Comparison of ENCODE assay signal across 1 cellular context in the genomic region with DNA sequence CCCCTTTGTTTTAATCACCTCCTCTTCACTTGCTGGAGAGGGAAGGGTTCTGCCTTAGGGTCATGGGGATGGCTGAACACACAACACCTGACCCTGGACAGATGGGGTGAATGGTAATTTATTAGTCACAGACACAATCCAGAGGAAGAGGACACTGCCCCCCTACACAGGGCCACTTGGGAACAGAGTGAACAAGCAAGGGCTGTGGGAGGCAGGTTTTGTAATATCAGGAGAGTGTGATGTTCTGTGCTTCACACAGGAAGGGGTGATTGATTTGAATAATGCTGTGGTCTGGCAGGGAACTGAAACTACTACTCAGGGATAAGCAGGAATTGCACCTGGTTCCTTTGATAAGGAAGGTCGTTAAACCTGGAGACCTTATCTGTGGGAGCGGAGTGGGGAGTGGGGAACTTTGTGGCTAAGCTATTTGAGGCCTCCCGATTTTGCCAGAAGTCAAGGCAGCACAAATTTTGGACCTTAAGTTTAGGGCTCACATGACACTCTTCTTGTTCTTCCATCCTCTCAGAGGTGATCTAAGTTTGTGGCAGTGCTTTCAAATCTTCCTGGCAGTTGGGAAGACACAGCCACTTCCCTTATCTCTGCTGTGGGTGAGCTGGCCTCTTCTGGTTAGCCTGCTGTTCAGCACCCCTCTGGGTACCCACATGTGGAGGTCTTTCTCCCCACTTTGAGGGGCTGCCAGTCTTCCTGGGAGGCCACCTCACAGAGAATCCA.
TF ChIP-seq lines count a peak whose summit lies in the region.

No MANE protein-coding gene starts in this region.

TF ChIP-seq in K562, 482 proteins besides CTCF, POLR2A, EP300 and RAD21 (continued from another document and continues in another):
- TF ChIP-seq, protein P1, sequence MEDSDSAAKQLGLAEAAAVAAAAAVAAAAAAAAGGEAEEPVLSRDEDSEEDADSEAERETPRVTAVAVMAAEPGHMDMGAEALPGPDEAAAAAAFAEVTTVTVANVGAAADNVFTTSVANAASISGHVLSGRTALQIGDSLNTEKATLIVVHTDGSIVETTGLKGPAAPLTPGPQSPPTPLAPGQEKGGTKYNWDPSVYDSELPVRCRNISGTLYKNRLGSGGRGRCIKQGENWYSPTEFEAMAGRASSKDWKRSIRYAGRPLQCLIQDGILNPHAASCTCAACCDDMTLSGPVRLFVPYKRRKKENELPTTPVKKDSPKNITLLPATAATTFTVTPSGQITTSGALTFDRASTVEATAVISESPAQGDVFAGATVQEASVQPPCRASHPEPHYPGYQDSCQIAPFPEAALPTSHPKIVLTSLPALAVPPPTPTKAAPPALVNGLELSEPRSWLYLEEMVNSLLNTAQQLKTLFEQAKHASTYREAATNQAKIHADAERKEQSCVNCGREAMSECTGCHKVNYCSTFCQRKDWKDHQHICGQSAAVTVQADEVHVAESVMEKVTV (CRISPR knock-in tag; IDR thresholded peaks at IDR 0.05) = peak; percentile 47
- TF ChIP-seq ZKSCAN8 (CRISPR knock-in tag; IDR thresholded peaks at IDR 0.05) (peak; percentile 85), DIDO1 (tag; IDR thresholded peaks at IDR 0.05; ENCODE audit: low read depth) (no peak), ZNF324 (CRISPR knock-in tag; IDR thresholded peaks at IDR 0.05) (peak; percentile 77), ATF7 (IDR thresholded peaks at IDR 0.05) (peak; percentile 90), STAT5A (IDR thresholded peaks at IDR 0.05; ENCODE audit: borderline replicate concordance, low read length) (peak; percentile 95), NONO (IDR thresholded peaks at IDR 0.05; ENCODE audit: low read depth in 2 of 2, low read length in 1 of 2) (peak in 1 of 2 experiments; percentile 67; a peak in 1 of 4 replicates), CC2D1A (IDR thresholded peaks at IDR 0.05) (peak; percentile 99), EWSR1 (IDR thresholded peaks at IDR 0.05; ENCODE audit: borderline replicate concordance, low read depth, partially characterized antibody) (no peak), RBM25 (IDR thresholded peaks at IDR 0.05; ENCODE audit: low read depth, low read length, severe bottlenecking) (no peak), YBX1 (IDR thresholded peaks at IDR 0.05) (no peak), ZNF384 (IDR thresholded peaks at IDR 0.05; ENCODE audit: low read depth, low read length) (no peak), ZNF184 (CRISPR knock-in tag; IDR thresholded peaks at IDR 0.05) (no peak), SOX6 (IDR thresholded peaks at IDR 0.05) (peak; percentile 98), MEF2D (tag; conservative IDR thresholded peaks at IDR 0.05; ENCODE audit: low read depth) (peak; percentile 97), ZNF354B (CRISPR knock-in tag; IDR thresholded peaks at IDR 0.05) (peak; percentile 77), CHD4 (IDR thresholded peaks at IDR 0.05; ENCODE audit: insufficient read depth, insufficient replicate concordance, low read depth, low read length, poor library complexity, severe bottlenecking) (no peak), ZNF695 (CRISPR knock-in tag; IDR thresholded peaks at IDR 0.05) (no peak), PHF20 (IDR thresholded peaks at IDR 0.05; ENCODE audit: partially characterized antibody) (no peak), ZNF12 (CRISPR knock-in tag; IDR thresholded peaks at IDR 0.05) (0 out of 2 replicates have a peak, but pooled peaks have one; percentile 43), ESRRA (IDR thresholded peaks at IDR 0.05; ENCODE audit: borderline replicate concordance, low read depth) (peak; percentile 98; the same call in 1 of the 2 replicates), RBBP5 (IDR thresholded peaks at IDR 0.05; ENCODE audit: borderline replicate concordance, insufficient read depth, low read length, poor library complexity, severe bottlenecking) (peak; percentile 61), STAT5B (CRISPR knock-in tag; IDR thresholded peaks at IDR 0.05) (no peak), TARDBP (IDR thresholded peaks at IDR 0.05) (peak; percentile 88; the same call in 1 of the 2 replicates), KDM4B (IDR thresholded peaks at IDR 0.05; ENCODE audit: borderline replicate concordance in 2 of 2, low read depth in 1 of 2) (peak in 1 of 2 experiments; percentile 88; a peak in 1 of 4 replicates), GTF2A2 (tag; IDR thresholded peaks at IDR 0.05) (no peak), FOXP1 (CRISPR knock-in tag; IDR thresholded peaks at IDR 0.05) (peak; percentile 22; the same call in 1 of the 2 replicates), ZNF174 (CRISPR knock-in tag; IDR thresholded peaks at IDR 0.05) (no peak), ZNF134 (CRISPR knock-in tag; conservative IDR thresholded peaks at IDR 0.05) (peak; percentile 59; the same call in 1 of the 2 replicates), PRMT5 (CRISPR knock-in tag; IDR thresholded peaks at IDR 0.05) (no peak), HOXB6 (CRISPR knock-in tag; IDR thresholded peaks at IDR 0.05; ENCODE audit: borderline replicate concordance) (no peak), ZNF24 (IDR thresholded peaks at IDR 0.05) (peak; percentile 61; the same call in 1 of the 2 replicates), CBFA2T2 (conservative IDR thresholded peaks at IDR 0.05) (peak; percentile 99), SNRNP70 (optimal IDR thresholded peaks at IDR 0.05; ENCODE audit: low read depth, low read length) (no peak), TAF9B (IDR thresholded peaks at IDR 0.05; ENCODE audit: partially characterized antibody) (peak; percentile 60)
- TF ChIP-seq, protein P2, sequence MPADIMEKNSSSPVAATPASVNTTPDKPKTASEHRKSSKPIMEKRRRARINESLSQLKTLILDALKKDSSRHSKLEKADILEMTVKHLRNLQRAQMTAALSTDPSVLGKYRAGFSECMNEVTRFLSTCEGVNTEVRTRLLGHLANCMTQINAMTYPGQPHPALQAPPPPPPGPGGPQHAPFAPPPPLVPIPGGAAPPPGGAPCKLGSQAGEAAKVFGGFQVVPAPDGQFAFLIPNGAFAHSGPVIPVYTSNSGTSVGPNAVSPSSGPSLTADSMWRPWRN (IDR thresholded peaks at IDR 0.05; ENCODE audit: low read depth) = peak; percentile 97
- TF ChIP-seq, protein P3, sequence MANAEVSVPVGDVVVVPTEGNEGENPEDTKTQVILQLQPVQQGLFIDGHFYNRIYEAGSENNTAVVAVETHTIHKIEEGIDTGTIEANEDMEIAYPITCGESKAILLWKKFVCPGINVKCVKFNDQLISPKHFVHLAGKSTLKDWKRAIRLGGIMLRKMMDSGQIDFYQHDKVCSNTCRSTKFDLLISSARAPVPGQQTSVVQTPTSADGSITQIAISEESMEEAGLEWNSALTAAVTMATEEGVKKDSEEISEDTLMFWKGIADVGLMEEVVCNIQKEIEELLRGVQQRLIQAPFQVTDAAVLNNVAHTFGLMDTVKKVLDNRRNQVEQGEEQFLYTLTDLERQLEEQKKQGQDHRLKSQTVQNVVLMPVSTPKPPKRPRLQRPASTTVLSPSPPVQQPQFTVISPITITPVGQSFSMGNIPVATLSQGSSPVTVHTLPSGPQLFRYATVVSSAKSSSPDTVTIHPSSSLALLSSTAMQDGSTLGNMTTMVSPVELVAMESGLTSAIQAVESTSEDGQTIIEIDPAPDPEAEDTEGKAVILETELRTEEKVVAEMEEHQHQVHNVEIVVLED (CRISPR knock-in tag; IDR thresholded peaks at IDR 0.05) = peak; percentile 50; the same call in 1 of the 2 replicates
- TF ChIP-seq, protein P4, sequence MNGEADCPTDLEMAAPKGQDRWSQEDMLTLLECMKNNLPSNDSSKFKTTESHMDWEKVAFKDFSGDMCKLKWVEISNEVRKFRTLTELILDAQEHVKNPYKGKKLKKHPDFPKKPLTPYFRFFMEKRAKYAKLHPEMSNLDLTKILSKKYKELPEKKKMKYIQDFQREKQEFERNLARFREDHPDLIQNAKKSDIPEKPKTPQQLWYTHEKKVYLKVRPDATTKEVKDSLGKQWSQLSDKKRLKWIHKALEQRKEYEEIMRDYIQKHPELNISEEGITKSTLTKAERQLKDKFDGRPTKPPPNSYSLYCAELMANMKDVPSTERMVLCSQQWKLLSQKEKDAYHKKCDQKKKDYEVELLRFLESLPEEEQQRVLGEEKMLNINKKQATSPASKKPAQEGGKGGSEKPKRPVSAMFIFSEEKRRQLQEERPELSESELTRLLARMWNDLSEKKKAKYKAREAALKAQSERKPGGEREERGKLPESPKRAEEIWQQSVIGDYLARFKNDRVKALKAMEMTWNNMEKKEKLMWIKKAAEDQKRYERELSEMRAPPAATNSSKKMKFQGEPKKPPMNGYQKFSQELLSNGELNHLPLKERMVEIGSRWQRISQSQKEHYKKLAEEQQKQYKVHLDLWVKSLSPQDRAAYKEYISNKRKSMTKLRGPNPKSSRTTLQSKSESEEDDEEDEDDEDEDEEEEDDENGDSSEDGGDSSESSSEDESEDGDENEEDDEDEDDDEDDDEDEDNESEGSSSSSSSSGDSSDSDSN (IDR thresholded peaks at IDR 0.05; ENCODE audit: borderline replicate concordance in 1 of 2, low read depth in 2 of 2, low read length in 2 of 2) = peak; percentile 19 to 37; a peak in 1 of 4 replicates
- TF ChIP-seq, protein P5, sequence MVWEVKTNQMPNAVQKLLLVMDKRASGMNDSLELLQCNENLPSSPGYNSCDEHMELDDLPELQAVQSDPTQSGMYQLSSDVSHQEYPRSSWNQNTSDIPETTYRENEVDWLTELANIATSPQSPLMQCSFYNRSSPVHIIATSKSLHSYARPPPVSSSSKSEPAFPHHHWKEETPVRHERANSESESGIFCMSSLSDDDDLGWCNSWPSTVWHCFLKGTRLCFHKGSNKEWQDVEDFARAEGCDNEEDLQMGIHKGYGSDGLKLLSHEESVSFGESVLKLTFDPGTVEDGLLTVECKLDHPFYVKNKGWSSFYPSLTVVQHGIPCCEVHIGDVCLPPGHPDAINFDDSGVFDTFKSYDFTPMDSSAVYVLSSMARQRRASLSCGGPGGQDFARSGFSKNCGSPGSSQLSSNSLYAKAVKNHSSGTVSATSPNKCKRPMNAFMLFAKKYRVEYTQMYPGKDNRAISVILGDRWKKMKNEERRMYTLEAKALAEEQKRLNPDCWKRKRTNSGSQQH (CRISPR knock-in tag; IDR thresholded peaks at IDR 0.05) = 0 out of 2 replicates have a peak, but pooled peaks have one; percentile 88
- TF ChIP-seq, protein P6, sequence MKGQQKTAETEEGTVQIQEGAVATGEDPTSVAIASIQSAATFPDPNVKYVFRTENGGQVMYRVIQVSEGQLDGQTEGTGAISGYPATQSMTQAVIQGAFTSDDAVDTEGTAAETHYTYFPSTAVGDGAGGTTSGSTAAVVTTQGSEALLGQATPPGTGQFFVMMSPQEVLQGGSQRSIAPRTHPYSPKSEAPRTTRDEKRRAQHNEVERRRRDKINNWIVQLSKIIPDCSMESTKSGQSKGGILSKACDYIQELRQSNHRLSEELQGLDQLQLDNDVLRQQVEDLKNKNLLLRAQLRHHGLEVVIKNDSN (CRISPR knock-in tag; IDR thresholded peaks at IDR 0.05) = peak; percentile 51; the same call in 1 of the 2 replicates
- TF ChIP-seq, protein P7, sequence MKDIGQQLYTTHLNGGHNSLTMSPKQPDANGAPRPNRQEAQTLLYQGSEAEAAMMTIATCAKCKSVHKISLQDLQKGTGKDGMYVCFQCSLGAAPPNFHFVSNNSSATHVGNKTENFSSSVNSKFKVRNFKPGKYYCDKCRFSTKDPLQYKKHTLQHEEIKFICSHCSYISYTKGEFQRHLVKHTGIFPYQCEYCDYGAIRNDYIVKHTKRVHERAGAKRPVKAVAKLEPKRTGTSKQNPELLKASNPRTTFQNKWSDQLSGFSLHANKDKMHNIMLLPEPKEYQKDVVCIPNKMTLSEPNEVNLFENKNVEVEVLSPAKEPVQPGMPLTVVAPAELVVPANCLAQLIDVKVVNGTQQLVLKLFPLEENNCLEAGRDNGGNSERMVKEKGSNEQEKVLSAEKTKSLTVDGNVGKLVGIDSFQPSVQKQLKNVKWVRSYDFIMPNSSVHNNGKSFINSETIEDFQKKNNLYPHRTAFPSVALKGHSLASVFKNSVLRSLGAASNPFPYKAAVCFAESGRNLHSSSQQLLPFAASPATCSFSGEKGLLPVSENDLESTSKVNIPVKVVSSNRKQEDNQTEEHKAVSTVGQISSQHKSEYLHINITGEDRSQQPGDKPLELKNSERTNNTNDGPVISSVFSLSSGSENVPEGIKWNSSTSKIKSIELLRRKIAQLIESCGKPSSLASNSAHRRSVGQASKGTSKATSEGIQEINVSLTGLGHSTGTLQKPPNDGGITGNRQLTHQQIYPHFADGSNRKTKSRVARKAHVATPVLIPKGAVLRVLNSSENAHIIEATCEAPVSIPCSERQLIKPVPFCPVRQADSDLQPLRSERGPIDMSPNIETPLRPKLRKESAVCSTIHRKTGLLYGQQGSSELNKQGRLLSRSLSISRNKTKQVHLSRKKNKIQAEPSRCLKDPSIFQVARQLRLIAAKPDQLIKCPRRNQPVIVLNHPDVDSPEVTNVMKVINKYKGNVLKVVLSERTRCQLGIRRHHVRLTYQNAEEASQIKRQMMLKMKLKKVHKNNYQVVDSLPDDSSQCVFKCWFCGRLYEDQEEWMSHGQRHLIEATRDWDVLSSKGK (CRISPR knock-in tag; IDR thresholded peaks at IDR 0.05) = no peak
- TF ChIP-seq, protein P8, sequence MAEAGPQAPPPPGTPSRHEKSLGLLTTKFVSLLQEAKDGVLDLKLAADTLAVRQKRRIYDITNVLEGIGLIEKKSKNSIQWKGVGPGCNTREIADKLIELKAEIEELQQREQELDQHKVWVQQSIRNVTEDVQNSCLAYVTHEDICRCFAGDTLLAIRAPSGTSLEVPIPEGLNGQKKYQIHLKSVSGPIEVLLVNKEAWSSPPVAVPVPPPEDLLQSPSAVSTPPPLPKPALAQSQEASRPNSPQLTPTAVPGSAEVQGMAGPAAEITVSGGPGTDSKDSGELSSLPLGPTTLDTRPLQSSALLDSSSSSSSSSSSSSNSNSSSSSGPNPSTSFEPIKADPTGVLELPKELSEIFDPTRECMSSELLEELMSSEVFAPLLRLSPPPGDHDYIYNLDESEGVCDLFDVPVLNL (CRISPR knock-in tag; IDR thresholded peaks at IDR 0.05; ENCODE audit: low read depth) = no peak
- TF ChIP-seq, protein P9, sequence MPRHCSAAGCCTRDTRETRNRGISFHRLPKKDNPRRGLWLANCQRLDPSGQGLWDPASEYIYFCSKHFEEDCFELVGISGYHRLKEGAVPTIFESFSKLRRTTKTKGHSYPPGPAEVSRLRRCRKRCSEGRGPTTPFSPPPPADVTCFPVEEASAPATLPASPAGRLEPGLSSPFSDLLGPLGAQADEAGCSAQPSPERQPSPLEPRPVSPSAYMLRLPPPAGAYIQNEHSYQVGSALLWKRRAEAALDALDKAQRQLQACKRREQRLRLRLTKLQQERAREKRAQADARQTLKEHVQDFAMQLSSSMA (CRISPR knock-in tag; IDR thresholded peaks at IDR 0.05) = no peak
- TF ChIP-seq, protein P10, sequence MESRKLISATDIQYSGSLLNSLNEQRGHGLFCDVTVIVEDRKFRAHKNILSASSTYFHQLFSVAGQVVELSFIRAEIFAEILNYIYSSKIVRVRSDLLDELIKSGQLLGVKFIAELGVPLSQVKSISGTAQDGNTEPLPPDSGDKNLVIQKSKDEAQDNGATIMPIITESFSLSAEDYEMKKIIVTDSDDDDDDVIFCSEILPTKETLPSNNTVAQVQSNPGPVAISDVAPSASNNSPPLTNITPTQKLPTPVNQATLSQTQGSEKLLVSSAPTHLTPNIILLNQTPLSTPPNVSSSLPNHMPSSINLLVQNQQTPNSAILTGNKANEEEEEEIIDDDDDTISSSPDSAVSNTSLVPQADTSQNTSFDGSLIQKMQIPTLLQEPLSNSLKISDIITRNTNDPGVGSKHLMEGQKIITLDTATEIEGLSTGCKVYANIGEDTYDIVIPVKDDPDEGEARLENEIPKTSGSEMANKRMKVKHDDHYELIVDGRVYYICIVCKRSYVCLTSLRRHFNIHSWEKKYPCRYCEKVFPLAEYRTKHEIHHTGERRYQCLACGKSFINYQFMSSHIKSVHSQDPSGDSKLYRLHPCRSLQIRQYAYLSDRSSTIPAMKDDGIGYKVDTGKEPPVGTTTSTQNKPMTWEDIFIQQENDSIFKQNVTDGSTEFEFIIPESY (CRISPR knock-in tag; IDR thresholded peaks at IDR 0.05) = peak; percentile 41; the same call in 1 of the 2 replicates
- TF ChIP-seq, protein P11, sequence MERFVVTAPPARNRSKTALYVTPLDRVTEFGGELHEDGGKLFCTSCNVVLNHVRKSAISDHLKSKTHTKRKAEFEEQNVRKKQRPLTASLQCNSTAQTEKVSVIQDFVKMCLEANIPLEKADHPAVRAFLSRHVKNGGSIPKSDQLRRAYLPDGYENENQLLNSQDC (CRISPR knock-in tag; IDR thresholded peaks at IDR 0.05) = no peak
